In genomic region chr2:219689676-219690628, GRCh38 we compare ENCODE assay signal across 8 cellular contexts.
DNase-seq lines count a peak whose midpoint lies in the region; ATAC-seq and TF ChIP-seq lines count a peak whose summit lies in the region.

No MANE protein-coding gene starts in this region.

- H3K4me1 ChIP-seq in CD4-positive, CD25-positive, alpha-beta regulatory T cell (ENCODE audit: control insufficient read depth, insufficient read depth, low read length, poor library complexity, severe bottlenecking) = no peaks in the 10 kb centered on the region

- no peak overlapping the region for H3K4me3 ChIP-seq in CD4-positive, CD25-positive, alpha-beta regulatory T cell (ENCODE audit: low read depth, low read length)
- H3K4me3 ChIP-seq in brain microvascular endothelial cell (ENCODE audit: low read depth, low read length) = no peak overlapping the region

- H3K27ac Mint-ChIP-seq in CD4-positive, CD25-positive, alpha-beta regulatory T cell = no peak overlapping the region

- H3K27me3 Mint-ChIP-seq in CD4-positive, CD25-positive, alpha-beta regulatory T cell = peaks cover 27% of the 10 kb centered on the region

- in situ Hi-C loops in brain microvascular endothelial cell (cut with HindIII; ENCODE audit: low pct_ligation_motif_present, low sequenced_read_pairs) = no loop called here

- no peaks in the 10 kb centered on the region for H3K36me3 ChIP-seq in CD4-positive, CD25-positive, alpha-beta regulatory T cell (ENCODE audit: control insufficient read depth, insufficient read depth, low read length)
- no peaks in the 10 kb centered on the region for H3K36me3 ChIP-seq in brain microvascular endothelial cell (replicated peaks)

- ATAC-seq in CD4-positive, CD25-positive, alpha-beta regulatory T cell (ENCODE audit: low read depth in 2 of 2) = no peak
- ATAC-seq in GM18861 (IDR thresholded peaks at IDR 0.05; ENCODE audit: unreplicated experiment) = peak; percentile 41
- no peak for ATAC-seq in HG02571 (IDR thresholded peaks at IDR 0.05; ENCODE audit: unreplicated experiment)

- no peaks in the 10 kb centered on the region for H3K27me3 ChIP-seq in CD4-positive, CD25-positive, alpha-beta regulatory T cell (ENCODE audit: control insufficient read depth, insufficient read depth, low read length)
- H3K27me3 ChIP-seq in brain microvascular endothelial cell (replicated peaks) = no peaks in the 10 kb centered on the region

- H3K9me3 ChIP-seq in CD4-positive, CD25-positive, alpha-beta regulatory T cell (ENCODE audit: control insufficient read depth in 2 of 2, low read length in 2 of 2) = no peaks in the 10 kb centered on the region

- no peaks in the 10 kb centered on the region for H3K36me3 Mint-ChIP-seq in CD4-positive, CD25-positive, alpha-beta regulatory T cell

- DNase-seq in CD4-positive, CD25-positive, alpha-beta regulatory T cell = peak in 2 of 3 donors; percentile 17 to 67
- DNase-seq in HUDEP-2 (lab: John Stamatoyannopoulos, UW; ENCODE audit: unreplicated experiment in 76 of 76) (peak in 39 of 76 experiments; percentile 2 to 63 (median 25)), RPMI7951 (ENCODE audit: low read depth) (peak; percentile 69), brain microvascular endothelial cell (peak; percentile 76), iris pigment epithelial cell (ENCODE audit: low read depth) (peak; percentile 73)
- peak; percentile 42 for DNase-seq in stimulated activated CD4-positive, alpha-beta T cell treated with anti-CD3 and anti-CD28 coated beads, Interleukin-4, amount 100 ng/mL, for 24 hours

- no peak overlapping the region for H3K27ac ChIP-seq in CD4-positive, CD25-positive, alpha-beta regulatory T cell (ENCODE audit: insufficient read depth, low read length, poor library complexity, severe bottlenecking)
- peak overlapping the region; percentile 77 for H3K27ac ChIP-seq in brain microvascular endothelial cell

- H3K4me1 Mint-ChIP-seq in CD4-positive, CD25-positive, alpha-beta regulatory T cell = peaks cover 0 to 4% (median under 1%) of the 10 kb centered on the region in 4 donors

- H3K9me3 Mint-ChIP-seq in CD4-positive, CD25-positive, alpha-beta regulatory T cell = peaks cover 0 to 4% (median 0%) of the 10 kb centered on the region in 7 donors

- TF ChIP-seq CTCF in brain microvascular endothelial cell (IDR thresholded peaks at IDR 0.05; ENCODE audit: low read depth, low read length, missing control alignments) = peak; percentile 83

- no peak overlapping the region for H3K4me3 Mint-ChIP-seq in CD4-positive, CD25-positive, alpha-beta regulatory T cell

Comparison
In these comparisons a context has a peak if more than half of its experiments do, and no peak if none do; other contexts are left out.
1. DNase-seq: peak in every context shown above with its lines; median percentile 76 in brain microvascular endothelial cell; 73 in iris pigment epithelial cell; 69 in RPMI7951; 42 in CD4-positive, CD25-positive, alpha-beta regulatory T cell; 42 in stimulated activated CD4-positive, alpha-beta T cell treated with anti-CD3 and anti-CD28 coated beads, Interleukin-4, amount 100 ng/mL, for 24 hours; 25 in HUDEP-2.